ENCODE assay signal across 1 cellular context in the genomic region with DNA sequence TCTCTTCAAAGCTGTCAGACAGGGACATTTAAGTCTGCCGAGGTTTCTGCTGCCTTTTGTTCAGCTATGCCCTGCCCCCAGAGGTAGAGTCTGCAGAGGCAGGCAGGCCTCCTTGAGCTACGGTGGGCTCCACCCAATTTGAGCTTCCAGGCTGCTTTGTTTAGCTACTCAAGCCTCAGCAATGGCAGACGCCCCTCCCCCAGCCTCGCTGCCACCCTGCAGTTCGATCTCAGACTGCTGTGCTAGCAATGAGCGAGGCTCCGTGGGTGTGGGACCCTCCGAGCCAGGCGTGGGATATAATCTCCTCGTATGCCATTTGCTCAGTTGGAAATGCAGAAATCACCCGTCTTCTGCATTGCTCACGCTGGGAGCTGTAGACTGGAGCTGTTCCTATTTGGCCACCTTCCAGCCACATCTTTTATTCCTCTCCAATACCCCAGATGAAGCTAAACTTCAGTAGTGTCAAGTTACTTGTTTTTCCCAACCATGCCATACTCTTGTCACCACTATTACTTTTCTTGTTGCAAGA.
TF ChIP-seq lines count a peak whose summit lies in the region.

No MANE protein-coding gene starts in this region.

TF ChIP-seq in H1, 55 proteins besides CTCF, POLR2A, EP300 and RAD21:
- 0 out of 2 replicates have a peak, but pooled peaks have one; percentile 21 for TF ChIP-seq SP1 (IDR thresholded peaks at IDR 0.05; ENCODE audit: low read depth, low read length)
- TF ChIP-seq ASH2L (IDR thresholded peaks at IDR 0.05; ENCODE audit: low read length) = peak; percentile 33
